Comparison of ENCODE assay signal across 8 cellular contexts in genomic region chrX:150364347-150365050, GRCh38. TPM values are rescaled to one million over a fixed set of nuclear protein-coding genes. Genes with fewer than 3 reads are reported as not detected.
DNase-seq lines count a peak whose midpoint lies in the region; ATAC-seq and TF ChIP-seq lines count a peak whose summit lies in the region.

No MANE protein-coding gene starts in this region.

- peak overlapping the region; percentile 14; the same call in 1 of the 2 replicates for H2AFZ ChIP-seq in GM23338

- H3K27me3 Mint-ChIP-seq in GM23338 (ENCODE audit: insufficient read depth, low read depth, poor library complexity) = peaks cover 63% of the 10 kb centered on the region
- peaks cover 17% of the 10 kb centered on the region for H3K27me3 Mint-ChIP-seq in stimulated activated naive CD8-positive, alpha-beta T cell treated with anti-CD3 and anti-CD28 coated beads, Interleukin-15, Interleukin-2, amounts not matched to agents 100 ng/mL and 50 ng/mL, for 24 hours

- 43% methylated on average over 4 of the region's 66 CpGs for WGBS in right lobe of liver (ENCODE audit: insufficient coverage, low coverage, low lambda C conversion rate, missing lambda C conversion rate)

- CTCF ChIA-PET in RWPE1 (lab: Yijun Ruan, JAX) = no interaction called here

- no peaks in the 10 kb centered on the region for H3K9me2 ChIP-seq in GM23338 (ENCODE audit: insufficient read depth)

- H3K9me3 ChIP-seq in right lobe of liver = no peaks in the 10 kb centered on the region

- no peak overlapping the region for H3K27ac Mint-ChIP-seq in GM23338
- H3K27ac Mint-ChIP-seq in stimulated activated naive CD8-positive, alpha-beta T cell treated with anti-CD3 and anti-CD28 coated beads, Interleukin-15, Interleukin-2, amounts not matched to agents 100 ng/mL and 50 ng/mL, for 24 hours = no peak overlapping the region

- peaks cover 10% of the 10 kb centered on the region for H3K4me1 Mint-ChIP-seq in GM23338
- peaks cover 27% of the 10 kb centered on the region for H3K4me1 Mint-ChIP-seq in stimulated activated naive CD8-positive, alpha-beta T cell treated with anti-CD3 and anti-CD28 coated beads, Interleukin-15, Interleukin-2, amounts not matched to agents 100 ng/mL and 50 ng/mL, for 24 hours (ENCODE audit: low read depth)

- peak; percentile 8 for DNase-seq in GM23338 (ENCODE audit: low spot score)
- no peak for DNase-seq in RWPE1 (ENCODE audit: low spot score)
- peak; percentile 34 to 59 (median 47) for DNase-seq in right lobe of liver
- DNase-seq in GF-D8 (lab: John Stamatoyannopoulos, UW) = no peak

- H3K27me3 ChIP-seq in GM23338 (ENCODE audit: insufficient read depth) = peaks cover 73% of the 10 kb centered on the region
- no peaks in the 10 kb centered on the region for H3K27me3 ChIP-seq in right lobe of liver

- intact Hi-C loops in right lobe of liver (cut with DNase I) = no loop called here

- H3K4me3 Mint-ChIP-seq in GM23338 = peak overlapping the region; percentile 61
- H3K4me3 Mint-ChIP-seq in stimulated activated naive CD8-positive, alpha-beta T cell treated with anti-CD3 and anti-CD28 coated beads, Interleukin-15, Interleukin-2, amounts not matched to agents 100 ng/mL and 50 ng/mL, for 24 hours = peak overlapping the region; percentile 58

- H3K4me3 ChIP-seq in GM23338 (peak overlapping the region; percentile 58), right lobe of liver (peak overlapping the region; percentile 41 to 65 (median 54))

- H3K4me2 ChIP-seq in GM23338 = peak overlapping the region; percentile 78

- TF ChIP-seq CTCF in GM23338 (conservative IDR thresholded peaks at IDR 0.05; ENCODE audit: low read depth in 2 of 2) (no peak), RWPE1 (conservative IDR thresholded peaks at IDR 0.05; ENCODE audit: low read depth) (no peak), right lobe of liver (IDR thresholded peaks at IDR 0.05) (no peak)

- H3K9me3 Mint-ChIP-seq in GM23338 = no peaks in the 10 kb centered on the region
- no peaks in the 10 kb centered on the region for H3K9me3 Mint-ChIP-seq in stimulated activated naive CD8-positive, alpha-beta T cell treated with anti-CD3 and anti-CD28 coated beads, Interleukin-15, Interleukin-2, amounts not matched to agents 100 ng/mL and 50 ng/mL, for 24 hours

- no peak for TF ChIP-seq POLR2A in right lobe of liver (IDR thresholded peaks at IDR 0.05)

- peak; percentile 2; the same call in 2 of the 3 replicates for ATAC-seq in GM23338
- peak in 3 of 4 donors; percentile 6 to 24 (median 20) for ATAC-seq in right lobe of liver
- no peak for ATAC-seq in HG02763 (IDR thresholded peaks at IDR 0.05; ENCODE audit: unreplicated experiment)
- ATAC-seq in HG03439 (IDR thresholded peaks at IDR 0.05; ENCODE audit: unreplicated experiment) = no peak

- H3K36me3 ChIP-seq in GM23338 (ENCODE audit: insufficient read depth) = no peaks in the 10 kb centered on the region
- H3K36me3 ChIP-seq in right lobe of liver = no peaks in the 10 kb centered on the region

- no peaks in the 10 kb centered on the region for H3K79me2 ChIP-seq in GM23338 (replicated peaks; ENCODE audit: insufficient read depth)

- H3K27ac ChIP-seq in GM23338 (ENCODE audit: low read depth) (no peak overlapping the region), RWPE1 (peak overlapping the region; percentile 76), cingulate gyrus (ENCODE audit: low read depth, low read length) (peak overlapping the region; percentile 54), right lobe of liver (peak overlapping the region; percentile 6 to 63 (median 62))

- H4K20me1 ChIP-seq in GM23338 (replicated peaks; ENCODE audit: insufficient read depth) = no peaks in the 10 kb centered on the region

- H3K36me3 Mint-ChIP-seq in GM23338 (ENCODE audit: low read depth) = no peaks in the 10 kb centered on the region
- no peaks in the 10 kb centered on the region for H3K36me3 Mint-ChIP-seq in stimulated activated naive CD8-positive, alpha-beta T cell treated with anti-CD3 and anti-CD28 coated beads, Interleukin-15, Interleukin-2, amounts not matched to agents 100 ng/mL and 50 ng/mL, for 24 hours (ENCODE audit: low read depth)

- no peaks in the 10 kb centered on the region; the same call in 1 of the 2 replicates for H3K4me1 ChIP-seq in GM23338 (ENCODE audit: insufficient read depth)
- H3K4me1 ChIP-seq in right lobe of liver = peaks cover 0 to 4% (median 0%) of the 10 kb centered on the region in 4 donors

- POLR2A ChIA-PET in RWPE1 (lab: Yijun Ruan, JAX; ENCODE audit: low non-redundant PET) = no interaction called here

- no peaks in the 10 kb centered on the region for H3F3A ChIP-seq in GM23338 (replicated peaks; ENCODE audit: low read depth)

TF ChIP-seq in GM23338, 12 proteins besides CTCF, POLR2A, EP300 and RAD21:
- no peak for TF ChIP-seq NANOG (IDR thresholded peaks at IDR 0.05; ENCODE audit: borderline replicate concordance)
- TF ChIP-seq, protein P1, sequence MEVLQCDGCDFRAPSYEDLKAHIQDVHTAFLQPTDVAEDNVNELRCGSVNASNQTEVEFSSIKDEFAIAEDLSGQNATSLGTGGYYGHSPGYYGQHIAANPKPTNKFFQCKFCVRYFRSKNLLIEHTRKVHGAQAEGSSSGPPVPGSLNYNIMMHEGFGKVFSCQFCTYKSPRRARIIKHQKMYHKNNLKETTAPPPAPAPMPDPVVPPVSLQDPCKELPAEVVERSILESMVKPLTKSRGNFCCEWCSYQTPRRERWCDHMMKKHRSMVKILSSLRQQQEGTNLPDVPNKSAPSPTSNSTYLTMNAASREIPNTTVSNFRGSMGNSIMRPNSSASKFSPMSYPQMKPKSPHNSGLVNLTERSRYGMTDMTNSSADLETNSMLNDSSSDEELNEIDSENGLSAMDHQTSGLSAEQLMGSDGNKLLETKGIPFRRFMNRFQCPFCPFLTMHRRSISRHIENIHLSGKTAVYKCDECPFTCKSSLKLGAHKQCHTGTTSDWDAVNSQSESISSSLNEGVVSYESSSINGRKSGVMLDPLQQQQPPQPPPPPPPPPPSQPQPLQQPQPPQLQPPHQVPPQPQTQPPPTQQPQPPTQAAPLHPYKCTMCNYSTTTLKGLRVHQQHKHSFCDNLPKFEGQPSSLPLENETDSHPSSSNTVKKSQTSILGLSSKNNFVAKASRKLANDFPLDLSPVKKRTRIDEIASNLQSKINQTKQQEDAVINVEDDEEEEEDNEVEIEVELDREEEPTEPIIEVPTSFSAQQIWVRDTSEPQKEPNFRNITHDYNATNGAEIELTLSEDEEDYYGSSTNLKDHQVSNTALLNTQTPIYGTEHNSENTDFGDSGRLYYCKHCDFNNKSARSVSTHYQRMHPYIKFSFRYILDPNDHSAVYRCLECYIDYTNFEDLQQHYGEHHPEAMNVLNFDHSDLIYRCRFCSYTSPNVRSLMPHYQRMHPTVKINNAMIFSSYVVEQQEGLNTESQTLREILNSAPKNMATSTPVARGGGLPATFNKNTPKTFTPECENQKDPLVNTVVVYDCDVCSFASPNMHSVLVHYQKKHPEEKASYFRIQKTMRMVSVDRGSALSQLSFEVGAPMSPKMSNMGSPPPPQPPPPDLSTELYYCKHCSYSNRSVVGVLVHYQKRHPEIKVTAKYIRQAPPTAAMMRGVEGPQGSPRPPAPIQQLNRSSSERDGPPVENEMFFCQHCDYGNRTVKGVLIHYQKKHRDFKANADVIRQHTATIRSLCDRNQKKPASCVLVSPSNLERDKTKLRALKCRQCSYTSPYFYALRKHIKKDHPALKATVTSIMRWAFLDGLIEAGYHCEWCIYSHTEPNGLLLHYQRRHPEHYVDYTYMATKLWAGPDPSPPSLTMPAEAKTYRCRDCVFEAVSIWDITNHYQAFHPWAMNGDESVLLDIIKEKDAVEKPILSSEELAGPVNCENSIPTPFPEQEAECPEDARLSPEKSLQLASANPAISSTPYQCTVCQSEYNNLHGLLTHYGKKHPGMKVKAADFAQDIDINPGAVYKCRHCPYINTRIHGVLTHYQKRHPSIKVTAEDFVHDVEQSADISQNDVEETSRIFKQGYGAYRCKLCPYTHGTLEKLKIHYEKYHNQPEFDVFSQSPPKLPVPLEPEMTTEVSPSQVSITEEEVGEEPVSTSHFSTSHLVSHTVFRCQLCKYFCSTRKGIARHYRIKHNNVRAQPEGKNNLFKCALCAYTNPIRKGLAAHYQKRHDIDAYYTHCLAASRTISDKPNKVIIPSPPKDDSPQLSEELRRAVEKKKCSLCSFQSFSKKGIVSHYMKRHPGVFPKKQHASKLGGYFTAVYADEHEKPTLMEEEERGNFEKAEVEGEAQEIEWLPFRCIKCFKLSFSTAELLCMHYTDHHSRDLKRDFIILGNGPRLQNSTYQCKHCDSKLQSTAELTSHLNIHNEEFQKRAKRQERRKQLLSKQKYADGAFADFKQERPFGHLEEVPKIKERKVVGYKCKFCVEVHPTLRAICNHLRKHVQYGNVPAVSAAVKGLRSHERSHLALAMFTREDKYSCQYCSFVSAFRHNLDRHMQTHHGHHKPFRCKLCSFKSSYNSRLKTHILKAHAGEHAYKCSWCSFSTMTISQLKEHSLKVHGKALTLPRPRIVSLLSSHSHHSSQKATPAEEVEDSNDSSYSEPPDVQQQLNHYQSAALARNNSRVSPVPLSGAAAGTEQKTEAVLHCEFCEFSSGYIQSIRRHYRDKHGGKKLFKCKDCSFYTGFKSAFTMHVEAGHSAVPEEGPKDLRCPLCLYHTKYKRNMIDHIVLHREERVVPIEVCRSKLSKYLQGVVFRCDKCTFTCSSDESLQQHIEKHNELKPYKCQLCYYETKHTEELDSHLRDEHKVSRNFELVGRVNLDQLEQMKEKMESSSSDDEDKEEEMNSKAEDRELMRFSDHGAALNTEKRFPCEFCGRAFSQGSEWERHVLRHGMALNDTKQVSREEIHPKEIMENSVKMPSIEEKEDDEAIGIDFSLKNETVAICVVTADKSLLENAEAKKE (CRISPR knock-in tag; IDR thresholded peaks at IDR 0.05) = no peak
- TF ChIP-seq EZH2 (IDR thresholded peaks at IDR 0.05; ENCODE audit: low read depth, unreplicated experiment) = peak; percentile 79
- TF ChIP-seq STAT1 (IDR thresholded peaks at IDR 0.05; ENCODE audit: unreplicated experiment) = no peak
- no peak for TF ChIP-seq CREB1 (CRISPR knock-in tag; IDR thresholded peaks at IDR 0.05; ENCODE audit: low read depth)
- no peak for TF ChIP-seq ZNF331 (CRISPR knock-in tag; IDR thresholded peaks at IDR 0.05; ENCODE audit: low read depth)
- TF ChIP-seq POLR2AphosphoS5 (IDR thresholded peaks at IDR 0.05; ENCODE audit: low read depth) = no peak

RNA-seq across cellular contexts. Expression of gene MAMLD1, which starts 1.4 kb away (rescaled TPM):
- 0.19 and 0.21 TPM in 2 replicates for total RNA-seq in GM23338 (2014; rRNA removed; shearing (Covaris generic))
- 0.12 and 0.13 TPM in 2 replicates for polyA plus RNA-seq in GM23338 (2016; fragmentation: Nextera tagmentation; extraction: Ambion mirVana)
- 1 to 10 TPM in 5 of 6 experiments, under 1 TPM in 1; 0.99 to 4.7 (median 1.8) TPM for total RNA-seq in right lobe of liver

Comparison
In these comparisons a context has a peak if more than half of its experiments do, and no peak if none do; other contexts are left out.
1. ATAC-seq: peak in GM23338 (single experiment) and right lobe of liver (3 of 4); none in HG02763 (single experiment) and HG03439 (single experiment).
2. DNase-seq: peak in GM23338 (single experiment) and right lobe of liver (3 of 3); none in RWPE1 (single experiment) and GF-D8 (single experiment).